In the genomic region with DNA sequence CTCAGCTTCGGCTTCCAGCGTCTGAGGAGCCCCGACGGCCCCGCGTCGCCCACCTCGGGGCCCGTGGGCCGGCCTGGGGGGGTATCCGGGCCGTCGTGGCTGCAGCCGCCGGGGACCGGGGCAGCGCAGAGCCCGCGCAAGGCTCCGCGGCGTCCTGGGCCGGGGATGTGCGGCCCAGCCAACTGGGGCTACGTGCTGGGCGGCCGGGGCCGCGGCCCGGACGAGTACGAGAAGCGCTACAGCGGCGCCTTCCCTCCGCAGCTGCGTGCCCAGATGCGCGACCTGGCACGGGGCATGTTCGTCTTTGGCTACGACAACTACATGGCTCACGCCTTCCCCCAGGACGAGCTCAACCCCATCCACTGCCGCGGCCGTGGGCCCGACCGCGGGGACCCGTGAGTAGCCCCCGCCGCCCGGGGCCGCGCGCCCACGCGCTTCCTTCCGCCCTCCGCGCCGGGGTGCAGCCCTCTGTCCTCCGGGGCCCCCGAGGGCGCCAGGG, we compare ENCODE assay signal across 8 cellular contexts. TPM values are rescaled to one million over a fixed set of nuclear protein-coding genes. Genes with fewer than 3 reads are reported as not detected.
DNase-seq lines count a peak whose midpoint lies in the region; ATAC-seq and TF ChIP-seq lines count a peak whose summit lies in the region.

No MANE protein-coding gene starts in this region.

- DNase-seq in AG10803 (ENCODE audit: low read depth) (peak; percentile 46), UCSD-AML1 (lab: John Stamatoyannopoulos, UW; ENCODE audit: unreplicated experiment) (peak; percentile 62), cardiac fibroblast (ENCODE audit: low read depth in 2 of 2) (peak; percentile 37 to 41), kidney epithelial cell (ENCODE audit: low read depth) (no peak), globus pallidus (ENCODE audit: low spot score) (no peak)
- DNase-seq in stimulated activated CD4-positive, alpha-beta T cell treated with anti-CD3 and anti-CD28 coated beads, Interleukin-4, amount 100 ng/mL, for 4 hours, result peak; percentile 35 to 56

- H3K27me3 ChIP-seq in kidney epithelial cell (ENCODE audit: control insufficient read depth, insufficient read depth, low read length), result no peaks in the 10 kb centered on the region

- H3K36me3 ChIP-seq in kidney epithelial cell (ENCODE audit: control insufficient read depth, insufficient read depth, low read length), result no peaks in the 10 kb centered on the region

- no peak for TF ChIP-seq CTCF in AG10803 (conservative IDR thresholded peaks at IDR 0.05; ENCODE audit: low read length)
- no peak for TF ChIP-seq CTCF in cardiac fibroblast (IDR thresholded peaks at IDR 0.05; ENCODE audit: low read depth, low read length)
- TF ChIP-seq CTCF in kidney epithelial cell (IDR thresholded peaks at IDR 0.05; ENCODE audit: insufficient read depth, low read length, poor library complexity, severe bottlenecking), result no peak

- ATAC-seq in GM19372 (IDR thresholded peaks at IDR 0.05; ENCODE audit: low read depth, unreplicated experiment), result peak; percentile 15
- ATAC-seq in HG03432 (IDR thresholded peaks at IDR 0.05; ENCODE audit: unreplicated experiment), result peak; percentile 21

- H3K4me3 ChIP-seq in AG10803 (ENCODE audit: low read length), result peak overlapping the region; percentile 89
- peak overlapping the region; percentile 72 to 88 for H3K4me3 ChIP-seq in cardiac fibroblast (replicated peaks in 1 of 2; ENCODE audit: low read depth in 2 of 2, low read length in 2 of 2)
- H3K4me3 ChIP-seq in kidney epithelial cell (ENCODE audit: low read depth, low read length), result peak overlapping the region; percentile 89

RNA-seq across cellular contexts. Expression of gene EDEM1, which starts 0.5 kb away (rescaled TPM):
- total RNA-seq in kidney epithelial cell, result 56.9 and 61.1 TPM in 2 replicates

Comparison
In these comparisons a context has a peak if more than half of its experiments do, and no peak if none do; other contexts are left out.
1. DNase-seq: peak in AG10803 (single experiment), UCSD-AML1 (single experiment), cardiac fibroblast (2 of 2) and stimulated activated CD4-positive, alpha-beta T cell treated with anti-CD3 and anti-CD28 coated beads, Interleukin-4, amount 100 ng/mL, for 4 hours (2 of 2); none in kidney epithelial cell (single experiment) and globus pallidus (single experiment).
2. Peak in every context shown above with its lines, with median percentiles within 50 percentile points of each other: H3K4me3 ChIP-seq.